Comparison of ENCODE assay signal across 8 cellular contexts in the genomic region with DNA sequence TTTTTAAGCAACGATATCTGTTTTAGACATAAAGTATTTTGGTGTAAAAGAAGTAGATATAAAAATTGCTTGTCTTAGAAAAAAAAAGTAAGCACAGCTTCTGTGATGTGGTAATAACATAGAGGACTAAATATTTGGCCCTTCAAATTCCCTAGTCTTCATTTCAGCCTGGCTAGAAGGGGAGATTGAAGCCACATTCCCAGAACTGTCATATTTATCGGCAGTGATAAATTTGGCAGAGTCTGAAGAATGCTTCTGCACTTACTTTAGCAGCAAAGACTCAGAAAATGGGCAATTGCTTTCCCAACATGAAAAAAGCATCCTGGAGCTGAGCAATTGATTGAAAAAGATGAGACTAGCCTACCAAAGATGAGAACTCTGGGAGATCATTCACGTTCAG.
"Had no signal": no experiment of that assay in that cellular context is flagged by ENCODE, and none has a peak within 500 bp of the region (broad histone marks: within the 10 kb centered on the region; RNA-seq: fewer than 3 reads in every experiment).

No MANE protein-coding gene starts in this region.

- H3K4me3 ChIP-seq: GM23338, K562 had no signal

- H3K27ac Mint-ChIP-seq: GM23338, H9 had no signal

- H3K4me1 Mint-ChIP-seq: GM23338, H9 had no signal

- H3K4me2 ChIP-seq: GM23338 had no signal

- FAIRE-seq: H1, H54, HTR-8/SVneo, K562 had no signal

- ATAC-seq: GM23338, K562 had no signal

- DNase-seq: H9, HCEC 1CT, IMR-90 had no signal

- H3K4me3 Mint-ChIP-seq: GM23338, H9 had no signal
